Comparison of ENCODE assay signal across 9 cellular contexts in the genomic region with DNA sequence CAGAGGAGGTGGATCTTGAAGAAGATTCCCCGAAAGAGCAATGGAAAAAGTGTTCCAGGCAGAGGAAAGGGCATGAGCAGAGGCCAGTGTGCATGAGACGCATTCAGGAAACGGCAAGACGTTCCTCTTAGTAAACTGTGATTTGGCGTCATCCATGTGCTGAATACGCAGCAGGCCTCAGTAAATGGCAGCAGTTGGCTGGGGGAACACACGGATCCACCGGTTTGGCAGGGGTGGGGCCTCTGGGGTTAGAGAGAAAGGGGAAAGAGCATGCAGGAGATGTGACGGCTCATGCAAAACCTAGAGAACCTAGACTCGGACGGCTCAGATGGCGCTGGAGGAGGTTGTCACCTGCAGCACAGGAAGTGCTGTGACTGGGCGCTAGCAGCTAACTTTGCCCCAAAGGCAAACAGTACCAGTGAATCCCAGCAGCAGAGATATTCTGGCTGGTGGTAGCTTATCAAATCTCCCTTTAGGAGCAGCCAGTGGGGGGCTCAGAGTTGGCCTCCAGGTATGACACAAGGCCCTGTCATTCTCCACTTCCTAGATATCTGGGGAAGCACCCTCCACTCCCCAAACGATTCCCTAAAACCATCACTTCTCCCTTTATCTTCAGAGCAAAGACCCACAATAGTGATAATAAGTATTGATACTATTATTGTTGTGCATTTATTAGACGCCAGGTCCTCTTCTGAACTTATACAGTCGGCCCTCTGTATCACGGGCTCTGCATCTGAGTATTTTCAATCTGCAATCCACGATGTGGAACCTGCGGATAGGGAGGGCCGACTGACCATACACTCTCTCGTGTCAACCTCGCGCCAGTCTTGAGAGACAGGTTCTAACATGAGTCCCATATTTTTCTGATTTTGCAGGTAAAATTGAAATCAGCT.
DNase-seq lines count a peak whose midpoint lies in the region; ATAC-seq and TF ChIP-seq lines count a peak whose summit lies in the region.
"Had no signal": no experiment of that assay in that cellular context is flagged by ENCODE, and none has a peak within 500 bp of the region (broad histone marks: within the 10 kb centered on the region; RNA-seq: fewer than 3 reads in every experiment).

No MANE protein-coding gene starts in this region.

- H3K4me1 Mint-ChIP-seq in activated naive CD4-positive, alpha-beta T cell treated with anti-CD3 and anti-CD28 coated beads, Interleukin-2, amount 10 ng/mL, durations not matched to agents 7 days and 5 days = peaks cover 100% of the 10 kb centered on the region

- peak; percentile 84 for DNase-seq in activated naive CD4-positive, alpha-beta T cell treated with anti-CD3 and anti-CD28 coated beads, Interleukin-2, amount 10 ng/mL, durations not matched to agents 7 days and 5 days
- DNase-seq in NCI-H2029 treated with DMSO at 0.1 percent for 48 hours (lab: John Stamatoyannopoulos, UW) (no peak), medulla oblongata (ENCODE audit: extremely low spot score) (no peak)

- H3F3A ChIP-seq in SU-DHL-6 (ENCODE audit: insufficient read depth) = peaks cover 76% of the 10 kb centered on the region

- H3K27me3 Mint-ChIP-seq in activated naive CD4-positive, alpha-beta T cell treated with anti-CD3 and anti-CD28 coated beads, Interleukin-2, amount 10 ng/mL, durations not matched to agents 7 days and 5 days = no peaks in the 10 kb centered on the region

- CTCF ChIA-PET in activated naive CD4-positive, alpha-beta T cell treated with anti-CD3 and anti-CD28 coated beads, Interleukin-2, amount 10 ng/mL, durations not matched to agents 7 days and 5 days (lab: Charles Lee) = interaction anchor here (1.0 to 5.1 kb wide), 4 partner anchors 11 to 1836 kb away, joined by 3 to 31 read pairs (median 4); no protein-coding TSS in a partner anchor

- no peaks in the 10 kb centered on the region for H3K27me3 ChIP-seq in SU-DHL-6 (ENCODE audit: low read length)
- no peaks in the 10 kb centered on the region for H3K27me3 ChIP-seq in rectal smooth muscle tissue (ENCODE audit: control insufficient read depth, insufficient read depth, low read length)

- H3K9me3 Mint-ChIP-seq in activated naive CD4-positive, alpha-beta T cell treated with anti-CD3 and anti-CD28 coated beads, Interleukin-2, amount 10 ng/mL, durations not matched to agents 7 days and 5 days = no peaks in the 10 kb centered on the region

- peak overlapping the region; percentile 90 for H3K27ac ChIP-seq in SU-DHL-6 (ENCODE audit: low read depth, low read length)
- H3K27ac ChIP-seq in rectal smooth muscle tissue (ENCODE audit: low read depth, low read length) = no peak overlapping the region
- H3K27ac ChIP-seq: prostate gland had no signal

- ATAC-seq in GM19397 (IDR thresholded peaks at IDR 0.05; ENCODE audit: unreplicated experiment) (no peak), HG02884 (IDR thresholded peaks at IDR 0.05; ENCODE audit: unreplicated experiment) (no peak)

- peaks cover 6% of the 10 kb centered on the region; the same call in 1 of the 2 replicates for H4K20me1 ChIP-seq in SU-DHL-6 (ENCODE audit: low read depth, low read length)

- no peak overlapping the region for H2AFZ ChIP-seq in SU-DHL-6 (ENCODE audit: low read depth, low read length, severe bottlenecking)

- H3K36me3 ChIP-seq in SU-DHL-6 (ENCODE audit: low read length) = peaks cover 4% of the 10 kb centered on the region; the same call in 1 of the 2 replicates
- no peaks in the 10 kb centered on the region for H3K36me3 ChIP-seq in rectal smooth muscle tissue (ENCODE audit: control insufficient read depth, insufficient read depth, low read length)
- H3K36me3 ChIP-seq: prostate gland had no signal

- H3K4me3 ChIP-seq in SU-DHL-6 (ENCODE audit: insufficient read depth, low read length, poor library complexity, severe bottlenecking) (peak overlapping the region; percentile 28), rectal smooth muscle tissue (ENCODE audit: low read length) (peak overlapping the region; percentile 24)
- H3K4me3 ChIP-seq: prostate gland had no signal

- H3K9me3 ChIP-seq in SU-DHL-6 (ENCODE audit: insufficient read depth, low read length) = no peaks in the 10 kb centered on the region
- H3K9me3 ChIP-seq: prostate gland had no signal

- peak overlapping the region; percentile 68 for H3K4me2 ChIP-seq in SU-DHL-6 (ENCODE audit: low read depth, low read length, poor library complexity, severe bottlenecking)

- H3K36me3 Mint-ChIP-seq in activated naive CD4-positive, alpha-beta T cell treated with anti-CD3 and anti-CD28 coated beads, Interleukin-2, amount 10 ng/mL, durations not matched to agents 7 days and 5 days = peaks cover 76% of the 10 kb centered on the region

- H3K4me1 ChIP-seq in rectal smooth muscle tissue (ENCODE audit: control insufficient read depth, insufficient read depth, low read length) = no peaks in the 10 kb centered on the region
- H3K4me1 ChIP-seq: prostate gland had no signal

- peak overlapping the region; percentile 78 for H3K4me3 Mint-ChIP-seq in activated naive CD4-positive, alpha-beta T cell treated with anti-CD3 and anti-CD28 coated beads, Interleukin-2, amount 10 ng/mL, durations not matched to agents 7 days and 5 days

- TF ChIP-seq CTCF in GM12873 (IDR thresholded peaks at IDR 0.05; ENCODE audit: insufficient read depth, low read depth, low read length, missing control alignments) (peak; percentile 3), SU-DHL-6 (IDR thresholded peaks at IDR 0.05; ENCODE audit: insufficient read depth, low read length, poor library complexity, severe bottlenecking) (no peak)

- H3K9me2 ChIP-seq in SU-DHL-6 (replicated peaks; ENCODE audit: insufficient read depth, low read length) = no peaks in the 10 kb centered on the region

- H3K27ac Mint-ChIP-seq in activated naive CD4-positive, alpha-beta T cell treated with anti-CD3 and anti-CD28 coated beads, Interleukin-2, amount 10 ng/mL, durations not matched to agents 7 days and 5 days = peak overlapping the region; percentile 99

- H3K9ac ChIP-seq in SU-DHL-6 (ENCODE audit: low read length) = peak overlapping the region; percentile 58
- H3K9ac ChIP-seq in rectal smooth muscle tissue (ENCODE audit: low read length) = no peak overlapping the region

- peaks cover 93% of the 10 kb centered on the region for H3K79me2 ChIP-seq in SU-DHL-6 (ENCODE audit: insufficient read depth, low read length)
